In the genomic region with DNA sequence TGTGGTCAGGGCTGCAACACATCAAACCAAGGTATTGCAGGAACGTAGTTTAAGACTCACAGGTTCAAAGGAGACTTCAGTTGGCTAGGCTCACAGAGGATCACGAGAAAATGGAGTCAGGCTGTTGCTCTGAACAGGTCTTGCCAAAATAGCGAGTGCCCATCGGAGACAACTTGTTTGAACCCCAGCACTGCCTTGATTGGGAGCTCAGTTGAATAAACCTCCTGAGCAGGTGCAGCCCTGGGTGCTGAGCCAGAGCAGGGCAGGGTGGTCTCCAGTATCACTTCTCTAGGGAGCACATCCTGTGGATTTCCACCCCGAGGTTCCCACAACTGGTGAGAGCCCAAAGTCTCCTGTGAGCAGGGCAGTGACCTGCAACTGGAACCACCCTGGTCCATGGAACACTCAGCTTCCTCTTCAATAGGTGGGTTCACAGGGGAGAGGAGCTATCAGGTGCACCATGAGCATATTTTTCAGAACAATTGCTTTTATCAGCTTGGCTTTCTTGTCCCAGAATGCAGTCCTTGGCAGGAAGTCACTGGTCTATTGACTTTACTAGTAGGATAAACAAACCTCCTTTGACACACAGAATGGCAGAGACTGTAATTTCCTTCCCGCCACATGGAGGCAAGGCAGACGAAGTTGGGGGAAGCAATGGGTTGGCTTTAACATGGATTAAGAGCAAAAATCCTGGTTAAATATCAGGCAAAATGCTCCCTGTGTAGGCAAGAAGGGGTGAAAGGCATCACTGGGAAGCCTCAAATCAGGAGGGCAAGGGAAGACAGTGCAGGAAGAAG, we compare ENCODE assay signal across 1 cellular context.
TF ChIP-seq lines count a peak whose summit lies in the region.

No MANE protein-coding gene starts in this region.

TF ChIP-seq in HepG2, 621 proteins besides CTCF, POLR2A, EP300 and RAD21 (continued from another document and continues in another):
- TF ChIP-seq CEBPG (CRISPR knock-in tag; IDR thresholded peaks at IDR 0.05) (peak; percentile 20; the same call in 1 of the 2 replicates), HOXD1 (CRISPR knock-in tag; IDR thresholded peaks at IDR 0.05) (no peak), IRF2 (CRISPR knock-in tag; IDR thresholded peaks at IDR 0.05) (no peak), ZNF572 (CRISPR knock-in tag; IDR thresholded peaks at IDR 0.05) (no peak), ZNF879 (CRISPR knock-in tag; IDR thresholded peaks at IDR 0.05) (no peak), CEBPZ (IDR thresholded peaks at IDR 0.05; ENCODE audit: low read length) (no peak), ZNF552 (CRISPR knock-in tag; IDR thresholded peaks at IDR 0.05; ENCODE audit: borderline replicate concordance) (no peak), KAT8 (CRISPR knock-in tag; IDR thresholded peaks at IDR 0.05) (peak; percentile 40; the same call in 1 of the 2 replicates), PAWR (CRISPR knock-in tag; IDR thresholded peaks at IDR 0.05; ENCODE audit: borderline replicate concordance) (no peak), ZNF468 (CRISPR knock-in tag; IDR thresholded peaks at IDR 0.05) (no peak), SRSF4 (IDR thresholded peaks at IDR 0.05; ENCODE audit: low read depth, low read length, poor library complexity, severe bottlenecking) (no peak), SP4 (CRISPR knock-in tag; IDR thresholded peaks at IDR 0.05) (no peak), GZF1 (CRISPR knock-in tag; IDR thresholded peaks at IDR 0.05) (no peak), ZBTB7B (CRISPR knock-in tag; IDR thresholded peaks at IDR 0.05) (no peak), ZFY (CRISPR knock-in tag; IDR thresholded peaks at IDR 0.05) (no peak), RFX1 (IDR thresholded peaks at IDR 0.05) (no peak), YEATS4 (CRISPR knock-in tag; IDR thresholded peaks at IDR 0.05; ENCODE audit: borderline replicate concordance) (no peak), PCBP2 (optimal IDR thresholded peaks at IDR 0.05; ENCODE audit: low read depth, low read length, poor library complexity, severe bottlenecking) (no peak), ZSCAN22 (CRISPR knock-in tag; IDR thresholded peaks at IDR 0.05) (no peak), STAG1 (CRISPR knock-in tag; IDR thresholded peaks at IDR 0.05) (no peak; the same call in 1 of the 2 replicates), ATM (IDR thresholded peaks at IDR 0.05; ENCODE audit: borderline replicate concordance) (no peak), ZNF282 (IDR thresholded peaks at IDR 0.05; ENCODE audit: partially characterized antibody) (no peak), BHLHE40 (IDR thresholded peaks at IDR 0.05; ENCODE audit: low read length) (no peak), ZNF646 (CRISPR knock-in tag; IDR thresholded peaks at IDR 0.05) (no peak)
- TF ChIP-seq, protein P1, sequence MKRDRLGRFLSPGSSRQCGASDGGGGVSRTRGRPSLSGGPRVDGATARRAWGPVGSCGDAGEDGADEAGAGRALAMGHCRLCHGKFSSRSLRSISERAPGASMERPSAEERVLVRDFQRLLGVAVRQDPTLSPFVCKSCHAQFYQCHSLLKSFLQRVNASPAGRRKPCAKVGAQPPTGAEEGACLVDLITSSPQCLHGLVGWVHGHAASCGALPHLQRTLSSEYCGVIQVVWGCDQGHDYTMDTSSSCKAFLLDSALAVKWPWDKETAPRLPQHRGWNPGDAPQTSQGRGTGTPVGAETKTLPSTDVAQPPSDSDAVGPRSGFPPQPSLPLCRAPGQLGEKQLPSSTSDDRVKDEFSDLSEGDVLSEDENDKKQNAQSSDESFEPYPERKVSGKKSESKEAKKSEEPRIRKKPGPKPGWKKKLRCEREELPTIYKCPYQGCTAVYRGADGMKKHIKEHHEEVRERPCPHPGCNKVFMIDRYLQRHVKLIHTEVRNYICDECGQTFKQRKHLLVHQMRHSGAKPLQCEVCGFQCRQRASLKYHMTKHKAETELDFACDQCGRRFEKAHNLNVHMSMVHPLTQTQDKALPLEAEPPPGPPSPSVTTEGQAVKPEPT (CRISPR knock-in tag; IDR thresholded peaks at IDR 0.05; ENCODE audit: low read depth), result no peak
- TF ChIP-seq, protein P2, sequence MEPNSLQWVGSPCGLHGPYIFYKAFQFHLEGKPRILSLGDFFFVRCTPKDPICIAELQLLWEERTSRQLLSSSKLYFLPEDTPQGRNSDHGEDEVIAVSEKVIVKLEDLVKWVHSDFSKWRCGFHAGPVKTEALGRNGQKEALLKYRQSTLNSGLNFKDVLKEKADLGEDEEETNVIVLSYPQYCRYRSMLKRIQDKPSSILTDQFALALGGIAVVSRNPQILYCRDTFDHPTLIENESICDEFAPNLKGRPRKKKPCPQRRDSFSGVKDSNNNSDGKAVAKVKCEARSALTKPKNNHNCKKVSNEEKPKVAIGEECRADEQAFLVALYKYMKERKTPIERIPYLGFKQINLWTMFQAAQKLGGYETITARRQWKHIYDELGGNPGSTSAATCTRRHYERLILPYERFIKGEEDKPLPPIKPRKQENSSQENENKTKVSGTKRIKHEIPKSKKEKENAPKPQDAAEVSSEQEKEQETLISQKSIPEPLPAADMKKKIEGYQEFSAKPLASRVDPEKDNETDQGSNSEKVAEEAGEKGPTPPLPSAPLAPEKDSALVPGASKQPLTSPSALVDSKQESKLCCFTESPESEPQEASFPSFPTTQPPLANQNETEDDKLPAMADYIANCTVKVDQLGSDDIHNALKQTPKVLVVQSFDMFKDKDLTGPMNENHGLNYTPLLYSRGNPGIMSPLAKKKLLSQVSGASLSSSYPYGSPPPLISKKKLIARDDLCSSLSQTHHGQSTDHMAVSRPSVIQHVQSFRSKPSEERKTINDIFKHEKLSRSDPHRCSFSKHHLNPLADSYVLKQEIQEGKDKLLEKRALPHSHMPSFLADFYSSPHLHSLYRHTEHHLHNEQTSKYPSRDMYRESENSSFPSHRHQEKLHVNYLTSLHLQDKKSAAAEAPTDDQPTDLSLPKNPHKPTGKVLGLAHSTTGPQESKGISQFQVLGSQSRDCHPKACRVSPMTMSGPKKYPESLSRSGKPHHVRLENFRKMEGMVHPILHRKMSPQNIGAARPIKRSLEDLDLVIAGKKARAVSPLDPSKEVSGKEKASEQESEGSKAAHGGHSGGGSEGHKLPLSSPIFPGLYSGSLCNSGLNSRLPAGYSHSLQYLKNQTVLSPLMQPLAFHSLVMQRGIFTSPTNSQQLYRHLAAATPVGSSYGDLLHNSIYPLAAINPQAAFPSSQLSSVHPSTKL (CRISPR knock-in tag; IDR thresholded peaks at IDR 0.05), result peak; percentile 88
- TF ChIP-seq, protein P3, sequence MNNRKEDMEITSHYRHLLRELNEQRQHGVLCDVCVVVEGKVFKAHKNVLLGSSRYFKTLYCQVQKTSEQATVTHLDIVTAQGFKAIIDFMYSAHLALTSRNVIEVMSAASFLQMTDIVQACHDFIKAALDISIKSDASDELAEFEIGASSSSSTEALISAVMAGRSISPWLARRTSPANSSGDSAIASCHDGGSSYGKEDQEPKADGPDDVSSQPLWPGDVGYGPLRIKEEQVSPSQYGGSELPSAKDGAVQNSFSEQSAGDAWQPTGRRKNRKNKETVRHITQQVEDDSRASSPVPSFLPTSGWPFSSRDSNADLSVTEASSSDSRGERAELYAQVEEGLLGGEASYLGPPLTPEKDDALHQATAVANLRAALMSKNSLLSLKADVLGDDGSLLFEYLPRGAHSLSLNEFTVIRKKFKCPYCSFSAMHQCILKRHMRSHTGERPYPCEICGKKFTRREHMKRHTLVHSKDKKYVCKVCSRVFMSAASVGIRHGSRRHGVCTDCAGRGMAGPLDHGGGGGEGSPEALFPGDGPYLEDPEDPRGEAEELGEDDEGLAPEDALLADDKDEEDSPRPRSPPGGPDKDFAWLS (CRISPR knock-in tag; IDR thresholded peaks at IDR 0.05; ENCODE audit: borderline replicate concordance), result no peak
- TF ChIP-seq, protein P4, sequence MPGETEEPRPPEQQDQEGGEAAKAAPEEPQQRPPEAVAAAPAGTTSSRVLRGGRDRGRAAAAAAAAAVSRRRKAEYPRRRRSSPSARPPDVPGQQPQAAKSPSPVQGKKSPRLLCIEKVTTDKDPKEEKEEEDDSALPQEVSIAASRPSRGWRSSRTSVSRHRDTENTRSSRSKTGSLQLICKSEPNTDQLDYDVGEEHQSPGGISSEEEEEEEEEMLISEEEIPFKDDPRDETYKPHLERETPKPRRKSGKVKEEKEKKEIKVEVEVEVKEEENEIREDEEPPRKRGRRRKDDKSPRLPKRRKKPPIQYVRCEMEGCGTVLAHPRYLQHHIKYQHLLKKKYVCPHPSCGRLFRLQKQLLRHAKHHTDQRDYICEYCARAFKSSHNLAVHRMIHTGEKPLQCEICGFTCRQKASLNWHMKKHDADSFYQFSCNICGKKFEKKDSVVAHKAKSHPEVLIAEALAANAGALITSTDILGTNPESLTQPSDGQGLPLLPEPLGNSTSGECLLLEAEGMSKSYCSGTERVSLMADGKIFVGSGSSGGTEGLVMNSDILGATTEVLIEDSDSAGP (CRISPR knock-in tag; IDR thresholded peaks at IDR 0.05; ENCODE audit: borderline replicate concordance), result 0 out of 2 replicates have a peak, but pooled peaks have one; percentile 28
- TF ChIP-seq, protein P5, sequence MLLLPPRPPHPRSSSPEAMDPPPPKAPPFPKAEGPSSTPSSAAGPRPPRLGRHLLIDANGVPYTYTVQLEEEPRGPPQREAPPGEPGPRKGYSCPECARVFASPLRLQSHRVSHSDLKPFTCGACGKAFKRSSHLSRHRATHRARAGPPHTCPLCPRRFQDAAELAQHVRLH (CRISPR knock-in tag; IDR thresholded peaks at IDR 0.05; ENCODE audit: borderline replicate concordance, low read depth), result 0 out of 2 replicates have a peak, but pooled peaks have one; percentile 40
- TF ChIP-seq, protein P6, sequence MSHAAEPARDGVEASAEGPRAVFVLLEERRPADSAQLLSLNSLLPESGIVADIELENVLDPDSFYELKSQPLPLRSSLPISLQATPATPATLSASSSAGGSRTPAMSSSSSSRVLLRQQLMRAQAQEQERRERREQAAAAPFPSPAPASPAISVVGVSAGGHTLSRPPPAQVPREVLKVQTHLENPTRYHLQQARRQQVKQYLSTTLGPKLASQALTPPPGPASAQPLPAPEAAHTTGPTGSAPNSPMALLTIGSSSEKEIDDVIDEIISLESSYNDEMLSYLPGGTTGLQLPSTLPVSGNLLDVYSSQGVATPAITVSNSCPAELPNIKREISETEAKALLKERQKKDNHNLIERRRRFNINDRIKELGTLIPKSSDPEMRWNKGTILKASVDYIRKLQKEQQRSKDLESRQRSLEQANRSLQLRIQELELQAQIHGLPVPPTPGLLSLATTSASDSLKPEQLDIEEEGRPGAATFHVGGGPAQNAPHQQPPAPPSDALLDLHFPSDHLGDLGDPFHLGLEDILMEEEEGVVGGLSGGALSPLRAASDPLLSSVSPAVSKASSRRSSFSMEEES (CRISPR knock-in tag; IDR thresholded peaks at IDR 0.05), result no peak
